In the genomic region with DNA sequence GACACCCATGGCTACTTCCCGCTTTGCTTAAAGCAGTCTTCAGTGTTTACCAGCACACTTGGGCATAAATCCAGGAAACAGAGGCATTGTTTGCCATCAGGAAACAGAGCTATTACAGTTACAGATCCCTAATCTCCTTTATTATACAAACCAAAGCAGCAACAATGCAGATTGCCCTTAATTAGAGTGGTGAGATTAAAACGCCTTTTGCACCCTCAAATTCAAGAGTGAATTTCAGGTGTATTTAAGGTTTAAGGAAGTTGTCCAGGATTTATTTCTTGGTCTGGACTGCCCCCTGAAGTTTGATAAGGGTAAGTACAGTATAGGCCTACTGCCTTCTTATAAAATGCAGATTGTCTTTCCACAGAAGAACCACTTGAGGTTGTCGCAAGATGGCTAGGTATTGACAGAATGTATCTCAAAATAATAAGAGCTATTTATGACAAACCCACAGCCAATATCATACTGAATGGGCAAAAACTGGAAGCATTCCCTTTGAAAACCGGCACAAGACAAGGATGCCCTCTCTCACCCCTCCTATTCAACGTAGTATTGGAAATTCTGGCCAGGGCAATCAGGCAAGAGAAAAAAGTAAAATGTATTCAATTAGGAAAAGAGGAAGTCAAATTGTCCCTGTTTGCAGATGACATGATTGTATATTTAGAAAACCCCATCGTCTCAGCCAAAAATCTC, we compare ENCODE assay signal across 9 cellular contexts. TPM values are rescaled to one million over a fixed set of nuclear protein-coding genes. Genes with fewer than 3 reads are reported as not detected.
A peak's percentile ranks its signal among the peaks of the same experiment; 100 is the strongest.
DNase-seq lines count a peak whose midpoint lies in the region; ATAC-seq and TF ChIP-seq lines count a peak whose summit lies in the region.
"Not testable (repeated sequence)": the region's sequence is repeated elsewhere in the genome, so short reads cannot be mapped to it uniquely, and the experiment has no call there.
"Had no signal": no experiment of that assay in that cellular context is flagged by ENCODE, and none has a peak within 500 bp of the region (broad histone marks: within the 10 kb centered on the region; RNA-seq: fewer than 3 reads in every experiment).

No MANE protein-coding gene starts in this region.

- not testable (repeated sequence) for BruUV-seq in Caco-2 (replicated peaks; lab: Mats Ljungman, UMichigan); HCT116 (replicated peaks; lab: Mats Ljungman, UMichigan)

- not testable (repeated sequence) for H3K27me3 ChIP-seq in Caco-2 (replicated peaks; ENCODE audit: control insufficient read depth, insufficient read depth, low read length); HCT116 (ENCODE audit: insufficient read depth, low read length); Peyer's patch; brain microvascular endothelial cell (replicated peaks); testis

- H3K4me3 ChIP-seq in Caco-2 (ENCODE audit: low read depth, low read length); HCT116 (replicated peaks in 1 of 2; ENCODE audit: low read depth in 1 of 2, low read length in 2 of 2); Peyer's patch; brain microvascular endothelial cell (ENCODE audit: low read depth, low read length); testis: not testable (repeated sequence)

- not testable (repeated sequence) for H3K9me2 ChIP-seq in HCT116 (ENCODE audit: insufficient read depth)

- not testable (repeated sequence) for H3K36me3 Mint-ChIP-seq in Caco-2 (ENCODE audit: insufficient read depth, unreplicated experiment)

- peak overlapping the region; percentile 81 for H2AFZ ChIP-seq in HCT116 (ENCODE audit: low read depth, low read length, poor library complexity, severe bottlenecking)

- H3K4me1 Mint-ChIP-seq in Caco-2 (ENCODE audit: low read depth, unreplicated experiment), result not testable (repeated sequence)

- not testable (repeated sequence) for H3K27ac ChIP-seq in HCT116 (ENCODE audit: low read depth, low read length); Peyer's patch; brain microvascular endothelial cell; testis

- H3K27me3 Mint-ChIP-seq in Caco-2 (ENCODE audit: insufficient read depth, unreplicated experiment), result not testable (repeated sequence)

- DNase-seq in Caco-2 (peak in 1 of 2 experiments; percentile 37), HCT116 (ENCODE audit: low read depth, low spot score) (peak; percentile 74), NCI-H2081 (lab: John Stamatoyannopoulos, UW) (peak; percentile 43 to 77), brain microvascular endothelial cell (peak; percentile 45), glomerular endothelial cell (ENCODE audit: extremely low read depth, low read depth, low spot score) (peak; percentile 90), midbrain (lab: John Stamatoyannopoulos, UW) (peak; percentile 53)
- not testable (repeated sequence) for DNase-seq in Peyer's patch, testis

- H3K4me2 ChIP-seq in HCT116 (ENCODE audit: low read length), result peak overlapping the region; percentile 38; the same call in 1 of the 2 replicates

- RAD21 ChIA-PET in HCT116 (lab: Charles Lee; ENCODE audit: low non-redundant PET in 1 of 2, low total read pairs in 2 of 2, uncharacterized antibody in 2 of 2, unreplicated experiment in 2 of 2), result interaction anchor here in 1 of 2 experiments (0.5 to 1.3 kb wide), 3 partner anchors 56 to 341 kb away, joined by 3 to 5 read pairs (median 3); no protein-coding TSS in a partner anchor

- H3K36me3 ChIP-seq in Caco-2 (ENCODE audit: control insufficient read depth, insufficient read depth, low read length); HCT116 (ENCODE audit: control insufficient read depth in 1 of 2, insufficient read depth in 2 of 2, low read length in 2 of 2); Peyer's patch; brain microvascular endothelial cell (replicated peaks); testis (ENCODE audit: low read depth, missing control alignments): not testable (repeated sequence)

- not testable (repeated sequence) for H3K9me3 ChIP-seq in Caco-2; HCT116 (ENCODE audit: control insufficient read depth in 1 of 2, insufficient read depth in 1 of 2, low read depth in 1 of 2, low read length in 2 of 2); Peyer's patch; testis

- not testable (repeated sequence) for H3K9me3 Mint-ChIP-seq in Caco-2 (ENCODE audit: unreplicated experiment)

- peak; percentile 63 to 72 for TF ChIP-seq CTCF in Caco-2 (IDR thresholded peaks at IDR 0.05; ENCODE audit: insufficient read depth in 1 of 2, low read depth in 1 of 2, low read length in 1 of 2, severe bottlenecking in 1 of 2, unreplicated experiment in 1 of 2)
- TF ChIP-seq CTCF in HCT116 (IDR thresholded peaks at IDR 0.05 in 2 of 3, conservative IDR thresholded peaks at IDR 0.05 in 1 of 3; ENCODE audit: borderline replicate concordance in 1 of 3, insufficient read depth in 1 of 3, low read depth in 2 of 3, low read length in 2 of 3), result peak; percentile 59 to 83 (median 71)
- peak in 4 of 6 experiments; percentile 37 to 96 (median 94) for TF ChIP-seq CTCF in Peyer's patch (IDR thresholded peaks at IDR 0.05)
- peak; percentile 55 for TF ChIP-seq CTCF in brain microvascular endothelial cell (IDR thresholded peaks at IDR 0.05; ENCODE audit: low read depth, low read length, missing control alignments)
- TF ChIP-seq CTCF in testis (IDR thresholded peaks at IDR 0.05), result peak; percentile 67 to 81 (median 78)

- not testable (repeated sequence) for H4K20me1 ChIP-seq in HCT116 (ENCODE audit: insufficient read depth)

- H3K79me2 ChIP-seq in HCT116 (ENCODE audit: insufficient read depth, low read length), result not testable (repeated sequence)

- POLR2A ChIA-PET in Caco-2 (lab: Charles Lee); HCT116 (lab: Charles Lee): not testable (repeated sequence)

- intact Hi-C loops in Caco-2 (cut with micrococcal nuclease; ENCODE audit: unreplicated experiment) (loop anchor here (1.0 to 10.0 kb wide), 5 partner anchors 142 to 896 kb away; no protein-coding TSS in a partner anchor), HCT116 (cut with micrococcal nuclease) (loop anchor here (1.0 to 10.0 kb wide), 8 partner anchors 56 to 1061 kb away; a partner anchor contains a TSS)
- intact Hi-C loops in testis (cut with DNase I; ENCODE audit: low total_unique reads), result not testable (repeated sequence)

- TF ChIP-seq RAD21 in HCT116 (IDR thresholded peaks at IDR 0.05; ENCODE audit: low read depth), result peak; percentile 92

- CTCF ChIA-PET in Caco-2 (lab: Charles Lee), result not testable (repeated sequence)
- CTCF ChIA-PET in HCT116 (lab: Charles Lee), result interaction anchor here (0.6 to 2.7 kb wide), 4 partner anchors 56 to 1064 kb away, joined by 3 to 18 read pairs (median 4); no protein-coding TSS in a partner anchor

- not testable (repeated sequence) for H3K27ac Mint-ChIP-seq in Caco-2 (ENCODE audit: unreplicated experiment)

- ATAC-seq in HCT116, result peak; percentile 50

- not testable (repeated sequence) for TF ChIP-seq POLR2A in HCT116 (IDR thresholded peaks at IDR 0.05; ENCODE audit: borderline replicate concordance, extremely low read depth, insufficient read depth, insufficient read length); Peyer's patch (IDR thresholded peaks at IDR 0.05); testis (IDR thresholded peaks at IDR 0.05)

- in situ Hi-C loops in brain microvascular endothelial cell (cut with HindIII; ENCODE audit: low pct_ligation_motif_present, low sequenced_read_pairs), result not testable (repeated sequence)

- WGBS in testis, 2 donors, result 33 to 46% methylated on average over 6 of the region's 6 CpGs

- not testable (repeated sequence) for H3K9ac ChIP-seq in HCT116 (ENCODE audit: low read length)

- not testable (repeated sequence) for H3K4me3 Mint-ChIP-seq in Caco-2 (ENCODE audit: unreplicated experiment)

- H3K4me1 ChIP-seq in Caco-2, result not testable (repeated sequence)
- H3K4me1 ChIP-seq in HCT116 (ENCODE audit: control insufficient read depth in 1 of 2, insufficient read depth in 2 of 2, low read length in 2 of 2), result peaks cover 15 to 41% of the 10 kb centered on the region in 2 experiments
- H3K4me1 ChIP-seq in Peyer's patch, result peaks cover 0 to 13% (median 0%) of the 10 kb centered on the region in 4 donors
- peaks cover 16% of the 10 kb centered on the region for H3K4me1 ChIP-seq in testis

TF ChIP-seq in HCT116, 20 proteins besides CTCF, POLR2A, EP300 and RAD21:
- TF ChIP-seq CBX3 (IDR thresholded peaks at IDR 0.05; ENCODE audit: low read depth), result 0 out of 2 replicates have a peak, but pooled peaks have one; percentile 35
- TF ChIP-seq CEBPB (IDR thresholded peaks at IDR 0.05; ENCODE audit: low read depth), result 0 out of 2 replicates have a peak, but pooled peaks have one; percentile 11

RNA-seq across cellular contexts. Expression of a gene that starts 51.2 kb away (rescaled TPM):
- total RNA-seq in Caco-2 (2022) (0.16 and 0.52 TPM in 2 replicates), HCT116 (2021; ENCODE audit: unreplicated experiment) (39.6 TPM), Peyer's patch (10 to 100 TPM in 2 of 4 donors, 1 to 10 TPM in 1, not detected in 1; 7.4 to 22.6 (median 13.5) TPM), glomerular endothelial cell (0.82 TPM in 1 of 2 replicates, not detected in the other), testis (1 to 10 TPM; 2.4 to 5.4 TPM)
- polyA plus RNA-seq in HCT116 (2012), result 23.0 and 35.4 TPM in 2 replicates
- polyA plus RNA-seq in testis (ENCODE audit: insufficient read depth, low read depth, low replicate concordance), result 2.4 TPM
- total RNA-seq: activated CD4-positive, alpha-beta memory T cell treated with anti-CD3 and anti-CD28 coated beads, Interleukin-2, amount 10 ng/mL, durations not matched to agents 7 days and 5 days had no signal
